1 cellular context compared by ENCODE assay signal in genomic region chr20:51740838-51741237, GRCh38.
TF ChIP-seq lines count a peak whose summit lies in the region.

No MANE protein-coding gene starts in this region.

TF ChIP-seq in IMR-90, 13 proteins besides CTCF, POLR2A, EP300 and RAD21 (continued from another document):
- TF ChIP-seq ELK1 (IDR thresholded peaks at IDR 0.05; ENCODE audit: borderline replicate concordance, low read depth, low read length) (no peak), MAZ (IDR thresholded peaks at IDR 0.05; ENCODE audit: borderline replicate concordance, low read depth, low read length) (no peak), RFX5 (IDR thresholded peaks at IDR 0.05; ENCODE audit: low read depth, low read length) (no peak), RCOR1 (IDR thresholded peaks at IDR 0.05; ENCODE audit: insufficient replicate concordance, low read length) (no peak), BHLHE40 (IDR thresholded peaks at IDR 0.05; ENCODE audit: low read depth, low read length) (no peak), CHD1 (IDR thresholded peaks at IDR 0.05; ENCODE audit: low read depth, low read length) (no peak)
TF ChIP-seq in IMR-90: peak in this region for 0.
